In the genomic region with DNA sequence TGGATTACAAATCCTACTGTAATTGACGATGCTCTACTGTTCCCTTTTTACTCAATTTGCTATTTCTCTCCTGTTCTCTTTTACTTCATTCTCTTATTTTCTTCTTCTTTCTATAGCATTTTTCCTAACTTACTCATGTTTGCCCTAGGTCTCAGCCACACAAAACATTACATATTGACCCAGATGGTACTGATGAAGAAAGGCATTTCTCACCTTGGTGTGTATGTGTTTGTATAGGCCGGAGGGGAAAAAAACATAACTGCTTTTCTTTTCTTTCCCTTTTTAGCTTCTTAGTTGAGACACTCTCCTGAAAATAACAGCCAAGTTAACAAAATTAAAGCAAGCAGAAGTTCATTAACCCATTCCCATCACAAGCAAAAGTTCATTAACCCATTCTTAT, we compare ENCODE assay signal across 22 cellular contexts.
DNase-seq lines count a peak whose midpoint lies in the region; ATAC-seq and TF ChIP-seq lines count a peak whose summit lies in the region.
"Had no signal": no experiment of that assay in that cellular context is flagged by ENCODE, and none has a peak within 500 bp of the region (broad histone marks: within the 10 kb centered on the region; RNA-seq: fewer than 3 reads in every experiment).

No MANE protein-coding gene starts in this region.

- H3K9me3 ChIP-seq in HUES48 (ENCODE audit: control insufficient read depth, insufficient read depth, low read length): no peaks in the 10 kb centered on the region
- 0 out of 2 replicates have a peak, but pooled peaks cover 6% of the 10 kb centered on the region for H3K9me3 ChIP-seq in SU-DHL-6 (ENCODE audit: insufficient read depth, low read length)
- no peaks in the 10 kb centered on the region for H3K9me3 ChIP-seq in endodermal cell (ENCODE audit: control insufficient read depth, low read length)
- H3K9me3 ChIP-seq in uterus: no peaks in the 10 kb centered on the region
- no peaks in the 10 kb centered on the region for H3K9me3 ChIP-seq in breast epithelium
- H3K9me3 ChIP-seq: A549; BE2C; BLaER1 treated with 17β-estradiol and CSF1 and Interleukin-3, amounts not matched to agents 10 nM and 100 nM had no signal

- H3K4me3 ChIP-seq in HUES48 (ENCODE audit: low read depth, low read length): no peak overlapping the region
- H3K4me3 ChIP-seq in SU-DHL-6 (ENCODE audit: insufficient read depth, low read length, poor library complexity, severe bottlenecking): no peak overlapping the region
- H3K4me3 ChIP-seq in endodermal cell (ENCODE audit: low read length): no peak overlapping the region
- H3K4me3 ChIP-seq in uterus: no peak overlapping the region
- H3K4me3 ChIP-seq in breast epithelium: no peak overlapping the region
- H3K4me3 ChIP-seq: A549; BLaER1 treated with 17β-estradiol and CSF1 and Interleukin-3, amounts not matched to agents 10 nM and 100 nM had no signal

- H3K27me3 ChIP-seq in HUES48 (ENCODE audit: control insufficient read depth, insufficient read depth, low read length) (no peaks in the 10 kb centered on the region), SU-DHL-6 (ENCODE audit: low read length) (no peaks in the 10 kb centered on the region), endodermal cell (ENCODE audit: control insufficient read depth, insufficient read depth, low read length, poor library complexity, severe bottlenecking) (no peaks in the 10 kb centered on the region), uterus (no peaks in the 10 kb centered on the region), breast epithelium (no peaks in the 10 kb centered on the region)
- H3K27me3 ChIP-seq: BE2C; BLaER1 treated with 17β-estradiol and CSF1 and Interleukin-3, amounts not matched to agents 10 nM and 100 nM had no signal

- 90 to 100% methylated on average over 1 to 2 of the region's 2 CpGs for WGBS in endodermal cell (ENCODE audit: insufficient coverage in 1 of 2, insufficient read length in 1 of 2), 2 experiments

- no peaks in the 10 kb centered on the region for H3K36me3 ChIP-seq in HUES48 (ENCODE audit: control insufficient read depth, insufficient read depth, low read length)
- H3K36me3 ChIP-seq in SU-DHL-6 (ENCODE audit: low read length): no peaks in the 10 kb centered on the region
- H3K36me3 ChIP-seq in endodermal cell (ENCODE audit: control insufficient read depth, insufficient read depth, low read length): no peaks in the 10 kb centered on the region
- H3K36me3 ChIP-seq in uterus: no peaks in the 10 kb centered on the region
- H3K36me3 ChIP-seq in breast epithelium: no peaks in the 10 kb centered on the region
- H3K36me3 ChIP-seq: BE2C; BLaER1 treated with 17β-estradiol and CSF1 and Interleukin-3, amounts not matched to agents 10 nM and 100 nM had no signal

- H3K4me1 Mint-ChIP-seq in endodermal cell: peaks cover 19% of the 10 kb centered on the region
- no peaks in the 10 kb centered on the region for H3K4me1 Mint-ChIP-seq in activated CD8-positive, alpha-beta memory T cell treated with anti-CD3 and anti-CD28 coated beads, Interleukin-2, amount 10 ng/mL, durations not matched to agents 7 days and 5 days
- H3K4me1 Mint-ChIP-seq: CD14-positive monocyte; CD8-positive, alpha-beta memory T cell; H9 had no signal

- no peak for TF ChIP-seq CTCF in 22Rv1 (IDR thresholded peaks at IDR 0.05)
- TF ChIP-seq CTCF in SU-DHL-6 (IDR thresholded peaks at IDR 0.05; ENCODE audit: insufficient read depth, low read length, poor library complexity, severe bottlenecking): no peak
- no peak for TF ChIP-seq CTCF in endodermal cell (conservative IDR thresholded peaks at IDR 0.05)
- no peak for TF ChIP-seq CTCF in uterus (IDR thresholded peaks at IDR 0.05)
- no peak for TF ChIP-seq CTCF in breast epithelium (IDR thresholded peaks at IDR 0.05)

- no peaks in the 10 kb centered on the region for H3K9me2 ChIP-seq in SU-DHL-6 (replicated peaks; ENCODE audit: insufficient read depth, low read length)

- no peaks in the 10 kb centered on the region for H3K27me3 Mint-ChIP-seq in endodermal cell (ENCODE audit: insufficient read depth)
- H3K27me3 Mint-ChIP-seq in activated CD8-positive, alpha-beta memory T cell treated with anti-CD3 and anti-CD28 coated beads, Interleukin-2, amount 10 ng/mL, durations not matched to agents 7 days and 5 days: no peaks in the 10 kb centered on the region
- H3K27me3 Mint-ChIP-seq: CD4-positive, alpha-beta T cell; CD8-positive, alpha-beta memory T cell had no signal

- peak overlapping the region; percentile 40 for H3K27ac Mint-ChIP-seq in endodermal cell
- H3K27ac Mint-ChIP-seq in activated CD8-positive, alpha-beta memory T cell treated with anti-CD3 and anti-CD28 coated beads, Interleukin-2, amount 10 ng/mL, durations not matched to agents 7 days and 5 days: no peak overlapping the region
- H3K27ac Mint-ChIP-seq: CD14-positive monocyte; CD4-positive, alpha-beta T cell; CD8-positive, alpha-beta memory T cell; H9 had no signal

- no peaks in the 10 kb centered on the region for H3K4me1 ChIP-seq in HUES48 (ENCODE audit: control insufficient read depth, insufficient read depth, low read length)
- peaks cover 15% of the 10 kb centered on the region for H3K4me1 ChIP-seq in endodermal cell (ENCODE audit: control insufficient read depth, insufficient read depth, low read length)
- no peaks in the 10 kb centered on the region for H3K4me1 ChIP-seq in uterus
- H3K4me1 ChIP-seq in breast epithelium: no peaks in the 10 kb centered on the region
- H3K4me1 ChIP-seq: A549; BE2C; BLaER1 treated with 17β-estradiol and CSF1 and Interleukin-3, amounts not matched to agents 10 nM and 100 nM had no signal

- no peak for DNase-seq in endodermal cell
- DNase-seq in uterus: no peak
- DNase-seq in activated CD8-positive, alpha-beta memory T cell treated with anti-CD3 and anti-CD28 coated beads, Interleukin-2, amount 10 ng/mL, durations not matched to agents 7 days and 5 days: no peak
- DNase-seq in breast epithelium (ENCODE audit: low spot score in 2 of 2): no peak
- no peak for DNase-seq in Kasumi-1 (lab: John Stamatoyannopoulos, UW)
- DNase-seq: 8988T; ACHN; AML-193; BE2C; CD4-positive, alpha-beta T cell; CD8-positive, alpha-beta memory T cell; DMS53; DMS79 treated with DMSO at 0.1 percent for 48 hours; GF-D8; H9 had no signal

- peaks cover 2% of the 10 kb centered on the region for H3K9me3 Mint-ChIP-seq in endodermal cell
- H3K9me3 Mint-ChIP-seq in activated CD8-positive, alpha-beta memory T cell treated with anti-CD3 and anti-CD28 coated beads, Interleukin-2, amount 10 ng/mL, durations not matched to agents 7 days and 5 days (ENCODE audit: low read depth): peaks cover 3% of the 10 kb centered on the region
- H3K9me3 Mint-ChIP-seq: H9 had no signal

- intact Hi-C loops in uterus (cut with DNase I; ENCODE audit: low total_unique reads): no loop called here
- intact Hi-C loops in breast epithelium (cut with DNase I; ENCODE audit: low total_unique reads): no loop called here

- peak overlapping the region; percentile 1 for H3K4me3 Mint-ChIP-seq in endodermal cell
- no peak overlapping the region for H3K4me3 Mint-ChIP-seq in activated CD8-positive, alpha-beta memory T cell treated with anti-CD3 and anti-CD28 coated beads, Interleukin-2, amount 10 ng/mL, durations not matched to agents 7 days and 5 days
- H3K4me3 Mint-ChIP-seq: CD14-positive monocyte; CD4-positive, alpha-beta T cell; CD8-positive, alpha-beta memory T cell; H9 had no signal

- no peak for ATAC-seq in activated CD8-positive, alpha-beta memory T cell treated with anti-CD3 and anti-CD28 coated beads, Interleukin-2, amount 10 ng/mL, durations not matched to agents 7 days and 5 days
- ATAC-seq: A549, HCT116 had no signal

- H3K79me2 ChIP-seq in SU-DHL-6 (ENCODE audit: insufficient read depth, low read length): no peaks in the 10 kb centered on the region

- no peaks in the 10 kb centered on the region for H3K36me3 Mint-ChIP-seq in endodermal cell (ENCODE audit: low read depth)
- H3K36me3 Mint-ChIP-seq in activated CD8-positive, alpha-beta memory T cell treated with anti-CD3 and anti-CD28 coated beads, Interleukin-2, amount 10 ng/mL, durations not matched to agents 7 days and 5 days: no peaks in the 10 kb centered on the region
- H3K36me3 Mint-ChIP-seq: CD14-positive monocyte; CD8-positive, alpha-beta memory T cell had no signal

- CTCF ChIA-PET in activated CD8-positive, alpha-beta memory T cell treated with anti-CD3 and anti-CD28 coated beads, Interleukin-2, amount 10 ng/mL, durations not matched to agents 7 days and 5 days (lab: Charles Lee): no interaction called here

- H2AFZ ChIP-seq in SU-DHL-6 (ENCODE audit: low read depth, low read length, severe bottlenecking): peak overlapping the region; percentile 46

- no peak for TF ChIP-seq POLR2A in uterus (IDR thresholded peaks at IDR 0.05)
- TF ChIP-seq POLR2A in breast epithelium (IDR thresholded peaks at IDR 0.05): no peak

- H3F3A ChIP-seq in SU-DHL-6 (ENCODE audit: insufficient read depth): no peaks in the 10 kb centered on the region

- H3K27ac ChIP-seq in 22Rv1 (peak overlapping the region; percentile 29; the same call in 1 of the 2 replicates), HUES48 (ENCODE audit: low read depth, low read length) (peak overlapping the region; percentile 0), SU-DHL-6 (ENCODE audit: low read depth, low read length) (no peak overlapping the region), endodermal cell (ENCODE audit: low read depth, low read length) (no peak overlapping the region), uterus (no peak overlapping the region), breast epithelium (no peak overlapping the region)
- H3K27ac ChIP-seq: A549; BLaER1 treated with 17β-estradiol and CSF1 and Interleukin-3, amounts not matched to agents 10 nM and 100 nM had no signal

- H3K9ac ChIP-seq in HUES48 (ENCODE audit: low read depth, low read length): no peak overlapping the region
- H3K9ac ChIP-seq in SU-DHL-6 (ENCODE audit: low read length): no peak overlapping the region
- no peak overlapping the region for H3K9ac ChIP-seq in endodermal cell (ENCODE audit: extremely low read depth, low read length, poor library complexity, severe bottlenecking)
- H3K9ac ChIP-seq: BLaER1 treated with 17β-estradiol and CSF1 and Interleukin-3, amounts not matched to agents 10 nM and 100 nM had no signal

- no peaks in the 10 kb centered on the region for H4K20me1 ChIP-seq in SU-DHL-6 (ENCODE audit: low read depth, low read length)
- H4K20me1 ChIP-seq: BLaER1 treated with 17β-estradiol and CSF1 and Interleukin-3, amounts not matched to agents 10 nM and 100 nM had no signal

- no peak overlapping the region for H3K4me2 ChIP-seq in SU-DHL-6 (ENCODE audit: low read depth, low read length, poor library complexity, severe bottlenecking)
- H3K4me2 ChIP-seq: A549; BLaER1 treated with 17β-estradiol and CSF1 and Interleukin-3, amounts not matched to agents 10 nM and 100 nM had no signal

Comparison
In these comparisons a context has a peak if more than half of its experiments do, and no peak if none do; other contexts are left out.
1. H3K27ac ChIP-seq: peak in 22Rv1 (single experiment) and HUES48 (single experiment); none in SU-DHL-6 (single experiment), endodermal cell (single experiment), uterus (0 of 2) and breast epithelium (0 of 2).